Comparison of ENCODE assay signal across 8 cellular contexts in genomic region chr18:51197661-51198424, GRCh38. TPM values are rescaled to one million over a fixed set of nuclear protein-coding genes. Genes with fewer than 3 reads are reported as not detected.
DNase-seq lines count a peak whose midpoint lies in the region; ATAC-seq lines count a peak whose summit lies in the region.

TSS of gene MEX3C (minus strand) at chr18:51197681. CDS start at chr18:51197320, 361 bp downstream.

- H3K9ac ChIP-seq in HUES48 (ENCODE audit: low read depth, low read length), result peak within 1 kb of the TSS; percentile 92
- H3K9ac ChIP-seq in NT2/D1 (ENCODE audit: insufficient read length, low read depth), result peak within 1 kb of the TSS; percentile 98
- H3K9ac ChIP-seq in endocrine pancreas (ENCODE audit: control insufficient read depth, insufficient read depth, low read length), result peak within 1 kb of the TSS; percentile 95
- H3K9ac ChIP-seq in mesenchymal stem cell (ENCODE audit: low read length), result peak within 1 kb of the TSS; percentile 94

- H3K27me3 Mint-ChIP-seq in activated CD8-positive, alpha-beta memory T cell treated with anti-CD3 and anti-CD28 coated beads, Interleukin-2, amount 10 ng/mL, durations not matched to agents 7 days and 5 days, result no peaks in the 10 kb centered on the region

- H3K4me3 ChIP-seq in HUES48 (ENCODE audit: low read depth, low read length) (peak within 1 kb of the TSS; percentile 87), NT2/D1 (ENCODE audit: insufficient read length, low read depth) (peak within 1 kb of the TSS; percentile 95), endocrine pancreas (ENCODE audit: control insufficient read depth, insufficient read depth, low read length) (no peak within 1 kb of the TSS), mesenchymal stem cell (ENCODE audit: insufficient read depth in 1 of 2, low read depth in 1 of 2, low read length in 2 of 2) (peak within 1 kb of the TSS; percentile 96 to 99)

- H3K9me3 ChIP-seq in HUES48 (ENCODE audit: control insufficient read depth, insufficient read depth, low read length) (no peaks in the 10 kb centered on the region), NT2/D1 (ENCODE audit: insufficient read depth, low read length) (no peaks in the 10 kb centered on the region), endocrine pancreas (ENCODE audit: control insufficient read depth, low read length) (no peaks in the 10 kb centered on the region), mesenchymal stem cell (ENCODE audit: control insufficient read depth, low read length) (no peaks in the 10 kb centered on the region)

- H2BK5ac ChIP-seq in mesenchymal stem cell (ENCODE audit: low read depth, low read length, poor library complexity, severe bottlenecking), result peak within 1 kb of the TSS; percentile 94

- H4K8ac ChIP-seq in mesenchymal stem cell (ENCODE audit: low read length), result peak within 1 kb of the TSS; percentile 95

- H3K79me1 ChIP-seq in mesenchymal stem cell (replicated peaks; ENCODE audit: low read length, poor library complexity, severe bottlenecking), result no peaks in the 10 kb centered on the region

- peak within 1 kb of the TSS; percentile 97 for H2BK120ac ChIP-seq in mesenchymal stem cell (ENCODE audit: low read depth, low read length)

- H2BK15ac ChIP-seq in mesenchymal stem cell (ENCODE audit: low read depth, poor library complexity, severe bottlenecking), result peak within 1 kb of the TSS; percentile 99

- H4K91ac ChIP-seq in mesenchymal stem cell (ENCODE audit: low read length), result peak within 1 kb of the TSS; percentile 96

- H3K14ac ChIP-seq in mesenchymal stem cell (ENCODE audit: low read length in 2 of 2), result peak within 1 kb of the TSS; percentile 92 to 99

- H3K36me3 ChIP-seq in HUES48 (ENCODE audit: control insufficient read depth, insufficient read depth, low read length), result peaks cover 13% of the 10 kb centered on the region; the same call in 1 of the 2 replicates
- peaks cover 8% of the 10 kb centered on the region for H3K36me3 ChIP-seq in NT2/D1 (ENCODE audit: insufficient read depth, insufficient read length, low read length)
- no peaks in the 10 kb centered on the region for H3K36me3 ChIP-seq in endocrine pancreas (ENCODE audit: control insufficient read depth, insufficient read depth, low read length)
- no peaks in the 10 kb centered on the region for H3K36me3 ChIP-seq in mesenchymal stem cell (ENCODE audit: control insufficient read depth in 1 of 2, insufficient read depth in 2 of 2, low read depth in 1 of 2, low read length in 2 of 2)

- H3K27ac ChIP-seq in HUES48 (ENCODE audit: low read depth, low read length), result peak within 1 kb of the TSS; percentile 100
- H3K27ac ChIP-seq in mesenchymal stem cell (ENCODE audit: low read length, poor library complexity, severe bottlenecking), result peak within 1 kb of the TSS; percentile 92

- 0% methylated on average over 40 of the region's 51 CpGs for WGBS in mesenchymal stem cell

- peak within 1 kb of the TSS; percentile 65 for H3K4me2 ChIP-seq in mesenchymal stem cell (ENCODE audit: low read length, poor library complexity, severe bottlenecking)

- DNase-seq in D341Med (ENCODE audit: low spot score) (peak; percentile 97), NT2/D1 (ENCODE audit: low read depth, low spot score) (peak; percentile 95), mesenchymal stem cell (peak; percentile 99)
- peak; percentile 100 for DNase-seq in activated CD8-positive, alpha-beta memory T cell treated with anti-CD3 and anti-CD28 coated beads, Interleukin-2, amount 10 ng/mL, durations not matched to agents 7 days and 5 days
- DNase-seq in stimulated activated CD8-positive, alpha-beta memory T cell treated with anti-CD3 and anti-CD28 coated beads, Interleukin-12 subunit alpha, Interleukin-12 subunit beta, amount 100 ng/mL, for 4 hours (ENCODE audit: low read depth), result peak; percentile 98

- H2AK5ac ChIP-seq in mesenchymal stem cell (ENCODE audit: low read length, severe bottlenecking), result peak within 1 kb of the TSS; percentile 63

- peaks cover 20% of the 10 kb centered on the region for H3K4me1 Mint-ChIP-seq in activated CD8-positive, alpha-beta memory T cell treated with anti-CD3 and anti-CD28 coated beads, Interleukin-2, amount 10 ng/mL, durations not matched to agents 7 days and 5 days

- peak within 1 kb of the TSS in 1 of 2 experiments; percentile 42 for H2BK12ac ChIP-seq in mesenchymal stem cell (ENCODE audit: low read length in 2 of 2)

- H3K4ac ChIP-seq in mesenchymal stem cell (ENCODE audit: low read depth in 1 of 2, low read length in 2 of 2), result peak within 1 kb of the TSS; percentile 56 to 89

- no peaks in the 10 kb centered on the region for H3K27me3 ChIP-seq in HUES48 (ENCODE audit: control insufficient read depth, insufficient read depth, low read length)
- H3K27me3 ChIP-seq in NT2/D1 (ENCODE audit: insufficient read depth, insufficient read length), result no peaks in the 10 kb centered on the region
- no peaks in the 10 kb centered on the region for H3K27me3 ChIP-seq in endocrine pancreas (ENCODE audit: control insufficient read depth, insufficient read depth, low read length)
- no peaks in the 10 kb centered on the region for H3K27me3 ChIP-seq in mesenchymal stem cell (ENCODE audit: control insufficient read depth in 1 of 2, insufficient read depth in 1 of 2, low read length in 2 of 2)

- H3K27ac Mint-ChIP-seq in activated CD8-positive, alpha-beta memory T cell treated with anti-CD3 and anti-CD28 coated beads, Interleukin-2, amount 10 ng/mL, durations not matched to agents 7 days and 5 days, result peak within 1 kb of the TSS; percentile 99

- CTCF ChIA-PET in activated CD8-positive, alpha-beta memory T cell treated with anti-CD3 and anti-CD28 coated beads, Interleukin-2, amount 10 ng/mL, durations not matched to agents 7 days and 5 days (lab: Charles Lee), result interaction anchor here (0.6 to 1.5 kb wide), 5 partner anchors 8 to 45 kb away, joined by 3 to 5 read pairs (median 4); no protein-coding TSS in a partner anchor

- H2AFZ ChIP-seq in mesenchymal stem cell (ENCODE audit: low read depth, low read length), result peak within 1 kb of the TSS; percentile 71

- peak within 1 kb of the TSS; percentile 95 for H3K4me3 Mint-ChIP-seq in activated CD8-positive, alpha-beta memory T cell treated with anti-CD3 and anti-CD28 coated beads, Interleukin-2, amount 10 ng/mL, durations not matched to agents 7 days and 5 days

- peaks cover 11% of the 10 kb centered on the region for H3K36me3 Mint-ChIP-seq in activated CD8-positive, alpha-beta memory T cell treated with anti-CD3 and anti-CD28 coated beads, Interleukin-2, amount 10 ng/mL, durations not matched to agents 7 days and 5 days

- H3K23ac ChIP-seq in mesenchymal stem cell (ENCODE audit: low read length in 2 of 2), result peak within 1 kb of the TSS; percentile 96 to 99

- ATAC-seq in GM21390 (IDR thresholded peaks at IDR 0.05; ENCODE audit: unreplicated experiment), result peak; percentile 76
- ATAC-seq in activated CD8-positive, alpha-beta memory T cell treated with anti-CD3 and anti-CD28 coated beads, Interleukin-2, amount 10 ng/mL, durations not matched to agents 7 days and 5 days, result peak; percentile 80

- H3K9me3 Mint-ChIP-seq in activated CD8-positive, alpha-beta memory T cell treated with anti-CD3 and anti-CD28 coated beads, Interleukin-2, amount 10 ng/mL, durations not matched to agents 7 days and 5 days (ENCODE audit: low read depth), result no peaks in the 10 kb centered on the region

- H3K4me1 ChIP-seq in HUES48 (ENCODE audit: control insufficient read depth, insufficient read depth, low read length), result peaks cover 21% of the 10 kb centered on the region
- H3K4me1 ChIP-seq in NT2/D1 (ENCODE audit: insufficient read depth, insufficient read length), result peaks cover 2% of the 10 kb centered on the region
- H3K4me1 ChIP-seq in endocrine pancreas (ENCODE audit: control insufficient read depth, insufficient read depth, low read length), result peaks cover 19% of the 10 kb centered on the region
- peaks cover 1% of the 10 kb centered on the region for H3K4me1 ChIP-seq in mesenchymal stem cell (ENCODE audit: control insufficient read depth, insufficient read depth, low read depth, low read length)

- peak within 1 kb of the TSS; percentile 98 to 99 for H3K18ac ChIP-seq in mesenchymal stem cell (ENCODE audit: low read depth in 1 of 2, low read length in 2 of 2)

RNA-seq across cellular contexts. Expression of gene MEX3C, which starts in this region (rescaled TPM):
- 10 to 100 TPM; 48.4 to 59.8 TPM for total RNA-seq in activated CD8-positive, alpha-beta memory T cell treated with anti-CD3 and anti-CD28 coated beads, Interleukin-2, amount 10 ng/mL, durations not matched to agents 7 days and 5 days
- polyA plus RNA-seq in mesenchymal stem cell (2013, experiment 1 of 2), result 55.3 TPM
- 57.2 TPM for polyA plus RNA-seq in mesenchymal stem cell (2013, experiment 2 of 2)
